In genomic region chr11:2699185-2699530, GRCh38 we compare ENCODE assay signal across 8 cellular contexts. TPM values are rescaled to one million over a fixed set of nuclear protein-coding genes. Genes with fewer than 3 reads are reported as not detected.
DNase-seq lines count a peak whose midpoint lies in the region; ATAC-seq, FAIRE-seq and TF ChIP-seq lines count a peak whose summit lies in the region.

No MANE protein-coding gene starts in this region.

- H3K9me3 Mint-ChIP-seq in CD4-positive, alpha-beta memory T cell, result peaks cover 0 to 2% (median 0%) of the 10 kb centered on the region in 8 donors
- no peaks in the 10 kb centered on the region for H3K9me3 Mint-ChIP-seq in activated naive CD8-positive, alpha-beta T cell treated with anti-CD3 and anti-CD28 coated beads, Interleukin-2, amount 50 U/mL, for 24 hours

- peak overlapping the region; percentile 72 to 85 (median 80) for H3K4me3 Mint-ChIP-seq in CD4-positive, alpha-beta memory T cell
- peak overlapping the region; percentile 81 for H3K4me3 Mint-ChIP-seq in activated naive CD8-positive, alpha-beta T cell treated with anti-CD3 and anti-CD28 coated beads, Interleukin-2, amount 50 U/mL, for 24 hours

- ATAC-seq in HG03439 (IDR thresholded peaks at IDR 0.05; ENCODE audit: unreplicated experiment), result peak; percentile 7
- ATAC-seq in activated naive CD8-positive, alpha-beta T cell treated with anti-CD3 and anti-CD28 coated beads, Interleukin-2, amount 50 U/mL, for 24 hours, result no peak

- H3K4me3 ChIP-seq in CD4-positive, alpha-beta memory T cell (ENCODE audit: low read length in 2 of 2), result peak overlapping the region in 1 of 2 donors; percentile 38
- H3K4me3 ChIP-seq in keratinocyte (ENCODE audit: control insufficient read depth in 2 of 3, extremely low read depth in 1 of 3, insufficient read depth in 2 of 3, low read depth in 1 of 3, low read length in 3 of 3), result peak overlapping the region; percentile 38 to 77 (median 59)
- H3K4me3 ChIP-seq in stomach, result peak overlapping the region; percentile 63 to 72 (median 68)

- peaks cover 26% of the 10 kb centered on the region for H3K79me2 ChIP-seq in keratinocyte (ENCODE audit: control insufficient read depth, insufficient read depth, low read length)

- no peaks in the 10 kb centered on the region for H3K36me3 ChIP-seq in CD4-positive, alpha-beta memory T cell (ENCODE audit: insufficient read depth, low read length)
- H3K36me3 ChIP-seq in keratinocyte (ENCODE audit: control insufficient read depth in 2 of 2, extremely low read depth in 1 of 2, insufficient read depth in 2 of 2, low read length in 2 of 2) (no peaks in the 10 kb centered on the region), stomach (no peaks in the 10 kb centered on the region)

- peaks cover 4% of the 10 kb centered on the region for H3K4me1 ChIP-seq in CD4-positive, alpha-beta memory T cell (ENCODE audit: insufficient read depth, low read length)
- peaks cover 7% of the 10 kb centered on the region for H3K4me1 ChIP-seq in keratinocyte (ENCODE audit: control insufficient read depth, extremely low read depth, insufficient read depth, low read length)
- H3K4me1 ChIP-seq in stomach, result peaks cover 0 to 75% (median 43%) of the 10 kb centered on the region in 4 donors

- peaks cover 2 to 13% (median 4%) of the 10 kb centered on the region in 4 donors for H3K4me1 Mint-ChIP-seq in CD4-positive, alpha-beta memory T cell
- H3K4me1 Mint-ChIP-seq in activated naive CD8-positive, alpha-beta T cell treated with anti-CD3 and anti-CD28 coated beads, Interleukin-2, amount 50 U/mL, for 24 hours, result peaks cover 11% of the 10 kb centered on the region

- 43 to 75% (median 52%) methylated on average over 20 to 31 of the region's 31 CpGs for WGBS in stomach, 5 donors

- H3K9ac ChIP-seq in keratinocyte (ENCODE audit: control insufficient read depth, extremely low read depth, insufficient read depth, low read length), result peak overlapping the region; percentile 76

- H3K9me1 ChIP-seq in keratinocyte (ENCODE audit: control insufficient read depth, extremely low read depth, insufficient read depth, low read length), result no peaks in the 10 kb centered on the region

- TF ChIP-seq EP300 in stomach (IDR thresholded peaks at IDR 0.05), result no peak

- in situ Hi-C loops in GM13977 (cut with MboI; ENCODE audit: low pct_unique_long_range_greater_than_20kb, low sequenced_read_pairs, unreplicated experiment), result no loop called here

- peaks cover 0 to 16% of the 10 kb centered on the region in 2 donors for H3K36me3 Mint-ChIP-seq in CD4-positive, alpha-beta memory T cell
- peaks cover 2% of the 10 kb centered on the region for H3K36me3 Mint-ChIP-seq in activated naive CD8-positive, alpha-beta T cell treated with anti-CD3 and anti-CD28 coated beads, Interleukin-2, amount 50 U/mL, for 24 hours (ENCODE audit: low read depth)

- FAIRE-seq in keratinocyte (lab: Jason Lieb, UNC), result no peak

- dilution Hi-C loops in keratinocyte (cut with MboI; ENCODE audit: extremely low pct_ligation_motif_present, low sequenced_read_pairs), result no loop called here

- H3K27me3 ChIP-seq in CD4-positive, alpha-beta memory T cell (ENCODE audit: insufficient read depth, low read length), result no peaks in the 10 kb centered on the region
- H3K27me3 ChIP-seq in keratinocyte (ENCODE audit: control insufficient read depth, extremely low read depth, insufficient read depth, low read length) (peaks cover 2% of the 10 kb centered on the region), stomach (no peaks in the 10 kb centered on the region)

- peak overlapping the region; percentile 65 for H3K4me2 ChIP-seq in keratinocyte (ENCODE audit: control insufficient read depth, extremely low read depth, insufficient read depth, low read depth, low read length)

- intact Hi-C loops in CD4-positive, alpha-beta memory T cell (cut with micrococcal nuclease), result no loop called here
- intact Hi-C loops in stomach (cut with DNase I; ENCODE audit: low total_unique reads), result no loop called here

- TF ChIP-seq POLR2A in stomach (IDR thresholded peaks at IDR 0.05), result no peak

- TF ChIP-seq CTCF in keratinocyte (optimal IDR thresholded peaks at IDR 0.05 in 1 of 3, IDR thresholded peaks at IDR 0.05 in 1 of 3, conservative IDR thresholded peaks at IDR 0.05 in 1 of 3; ENCODE audit: extremely low read depth in 1 of 3, insufficient read depth in 2 of 3, low read length in 3 of 3) (no peak), stomach (IDR thresholded peaks at IDR 0.05) (no peak), GM13977 (IDR thresholded peaks at IDR 0.05; ENCODE audit: extremely low read depth, insufficient read depth, missing control alignments) (no peak)

- DNase-seq in CD4-positive, alpha-beta memory T cell, result no peak
- DNase-seq in activated naive CD8-positive, alpha-beta T cell treated with anti-CD3 and anti-CD28 coated beads, Interleukin-2, amount 50 U/mL, for 24 hours, result peak; percentile 10
- no peak for DNase-seq in keratinocyte (ENCODE audit: low read depth, low spot score)
- DNase-seq in stomach, result no peak
- no peak for DNase-seq in activated gamma-delta T cell treated with Interleukin-2 at 50 U/mL for 16 hours
- DNase-seq in GM13977 (ENCODE audit: low spot score), result no peak
- DNase-seq in ureter (ENCODE audit: low spot score), result no peak

- no peak overlapping the region for H2AFZ ChIP-seq in keratinocyte (ENCODE audit: control insufficient read depth, low read length)

- H4K20me1 ChIP-seq in keratinocyte (ENCODE audit: control insufficient read depth, extremely low read depth, insufficient read depth, low read length), result no peaks in the 10 kb centered on the region

- no peaks in the 10 kb centered on the region for H3K27me3 Mint-ChIP-seq in CD4-positive, alpha-beta memory T cell
- peaks cover 4% of the 10 kb centered on the region for H3K27me3 Mint-ChIP-seq in activated naive CD8-positive, alpha-beta T cell treated with anti-CD3 and anti-CD28 coated beads, Interleukin-2, amount 50 U/mL, for 24 hours

- CTCF ChIA-PET in CD4-positive, alpha-beta memory T cell (lab: Charles Lee; ENCODE audit: partially characterized antibody), result no interaction called here

- no peaks in the 10 kb centered on the region for H3K9me3 ChIP-seq in CD4-positive, alpha-beta memory T cell (ENCODE audit: control insufficient read depth in 1 of 2, low read length in 2 of 2)
- no peaks in the 10 kb centered on the region for H3K9me3 ChIP-seq in keratinocyte (ENCODE audit: control insufficient read depth, low read depth, low read length)
- no peaks in the 10 kb centered on the region for H3K9me3 ChIP-seq in stomach

- peak overlapping the region in 4 of 7 donors; percentile 48 to 79 (median 60) for H3K27ac Mint-ChIP-seq in CD4-positive, alpha-beta memory T cell
- H3K27ac Mint-ChIP-seq in activated naive CD8-positive, alpha-beta T cell treated with anti-CD3 and anti-CD28 coated beads, Interleukin-2, amount 50 U/mL, for 24 hours, result peak overlapping the region; percentile 44

- POLR2A ChIA-PET in CD4-positive, alpha-beta memory T cell (lab: Charles Lee; ENCODE audit: partially characterized antibody), result interaction anchor here (1.0 to 1.4 kb wide), 3 partner anchors 8 to 359 kb away, joined by 3 to 7 read pairs (median 4); no protein-coding TSS in a partner anchor

- H3K27ac ChIP-seq in CD4-positive, alpha-beta memory T cell (ENCODE audit: low read depth, low read length), result peak overlapping the region; percentile 27
- H3K27ac ChIP-seq in keratinocyte (ENCODE audit: control insufficient read depth, insufficient read depth, low read length) (peak overlapping the region; percentile 10), stomach (peak overlapping the region; percentile 82 to 96 (median 89))

RNA-seq across cellular contexts. Expression of gene KCNQ1OT1, which starts 0.6 kb away (rescaled TPM):
- under 1 TPM; 0.36 to 0.38 TPM for total RNA-seq in CD4-positive, alpha-beta memory T cell
- under 1 TPM; 0.03 to 0.10 TPM for polyA plus RNA-seq in CD4-positive, alpha-beta memory T cell
- polyA plus RNA-seq in keratinocyte, result 0.01 to 0.07 TPM (median 0.06 TPM) in 3 replicates
- polyA plus RNA-seq in keratinocyte (2011; ENCODE audit: low read depth), result 0.41 TPM
- polyA plus RNA-seq in keratinocyte (2011; cell fraction: cytosol; rRNA removed), result under 0.01 TPM in 1 of 2 replicates, not detected in the other
- polyA plus RNA-seq in keratinocyte (2011; cell fraction: nucleus; rRNA removed), result 0.29 and 0.35 TPM in 2 replicates
- polyA plus RNA-seq in keratinocyte (2012; ENCODE audit: low replicate concordance), result 0.02 and 0.23 TPM in 2 replicates
- 0.59 to 1.4 TPM (median 1.1 TPM) in 3 replicates for polyA minus RNA-seq in keratinocyte
- under 0.01 TPM for polyA minus RNA-seq in keratinocyte (2011; cell fraction: cytosol; rRNA and poly(A)+ RNA removed)
- 1.1 and 2.1 TPM in 2 replicates for polyA minus RNA-seq in keratinocyte (2011; cell fraction: nucleus; rRNA and poly(A)+ RNA removed)
- total RNA-seq in stomach, result 10 to 100 TPM in 1 of 5 donors, 1 to 10 TPM in 4; 2.2 to 15.1 (median 2.3) TPM
- polyA plus RNA-seq in stomach, result under 1 TPM; under 0.01 to 0.12 (median 0.05) TPM
- 5.0 TPM for total RNA-seq in ureter

Comparison
In these comparisons a context has a peak if more than half of its experiments do, and no peak if none do; other contexts are left out.
1. H3K27ac ChIP-seq: peak in every context shown above with its lines; median percentile 89 in stomach; 27 in CD4-positive, alpha-beta memory T cell; 10 in keratinocyte.